ENCODE assay signal across 25 cellular contexts in genomic region chr1:231407049-231407448, GRCh38. TPM values are rescaled to one million over a fixed set of nuclear protein-coding genes. Genes with fewer than 3 reads are reported as not detected.
DNase-seq lines count a peak whose midpoint lies in the region; ATAC-seq and TF ChIP-seq lines count a peak whose summit lies in the region.
"Had no signal": no experiment of that assay in that cellular context is flagged by ENCODE, and none has a peak within 500 bp of the region (broad histone marks: within the 10 kb centered on the region; RNA-seq: fewer than 3 reads in every experiment).

No MANE protein-coding gene starts in this region.

- no peak for TF ChIP-seq POLR2A in heart left ventricle (IDR thresholded peaks at IDR 0.05)

- 41 to 50% (median 43%) methylated on average over 3 of the region's 3 CpGs for WGBS in heart left ventricle, 4 donors

- DNase-seq in heart left ventricle (no peak), Right ventricle myocardium superior (no peak), left lobe of liver (ENCODE audit: low spot score) (no peak), thoracic aorta (ENCODE audit: low spot score) (no peak), DMS53 treated with DMSO at 0.1 percent for 48 hours (lab: John Stamatoyannopoulos, UW; ENCODE audit: unreplicated experiment) (no peak), putamen (ENCODE audit: low spot score) (no peak)
- DNase-seq: activated CD4-positive, alpha-beta T cell treated with anti-CD3 and anti-CD28 coated beads, Interleukin-2, amount 50 U/mL, for 1 hour; activated naive CD4-positive, alpha-beta T cell; activated T-cell treated with anti-CD3 and anti-CD28 coated beads, Interleukin-2, amount 50 U/mL, for 48 hours; CD8-positive, alpha-beta memory T cell; DMS 273 treated with DMSO at 0.1 percent for 48 hours; effector CD4-positive, alpha-beta T cell; glutamatergic neuron; GOT3; NCI-H1105 treated with DMSO at 0.1 percent for 48 hours; NCI-H2029; NCI-H526 treated with DMSO at 0.1 percent for 48 hours; stimulated activated CD4-positive, alpha-beta T cell treated with anti-CD3 and anti-CD28 coated beads, Interleukin-1b, Interleukin-23, amount 100 ng/mL, for 48 hours; stimulated activated CD8-positive, alpha-beta memory T cell treated with anti-CD3 and anti-CD28 coated beads, Interleukin-4, amount 100 ng/mL, for 48 hours; stimulated activated naive CD8-positive, alpha-beta T cell treated with anti-CD3 and anti-CD28 coated beads, Interleukin-15, amount 100 ng/mL, for 72 hours; tibial artery; WERI-Rb-1 had no signal

- H3K4me3 ChIP-seq in heart left ventricle, result no peak overlapping the region
- no peak overlapping the region for H3K4me3 ChIP-seq in thoracic aorta
- H3K4me3 ChIP-seq: tibial artery had no signal

- no peak for TF ChIP-seq CTCF in heart left ventricle (IDR thresholded peaks at IDR 0.05)
- TF ChIP-seq CTCF in thoracic aorta (IDR thresholded peaks at IDR 0.05), result no peak

- H3K27ac ChIP-seq in heart left ventricle (peak overlapping the region in 10 of 12 donors; percentile 5 to 61 (median 40)), thoracic aorta (peak overlapping the region; percentile 4 to 72)
- H3K27ac ChIP-seq: RWPE1, WERI-Rb-1 had no signal

- intact Hi-C loops in heart left ventricle (cut with DNase I), result no loop called here
- intact Hi-C loops in Right ventricle myocardium superior (cut with DNase I), result no loop called here

- H3K27me3 ChIP-seq in heart left ventricle, result no peaks in the 10 kb centered on the region
- no peaks in the 10 kb centered on the region for H3K27me3 ChIP-seq in thoracic aorta (replicated peaks; ENCODE audit: insufficient read depth)
- H3K27me3 ChIP-seq: tibial artery had no signal

- ATAC-seq in heart left ventricle (no peak), Right ventricle myocardium superior (ENCODE audit: poor library complexity) (no peak), SK-N-SH treated with all-trans-retinoic acid at 6 μM for 48 hours (no peak), left lobe of liver (peak; percentile 28), thoracic aorta (ENCODE audit: insufficient number of reproducible peaks, low FRiP score, low read depth) (no peak), HG03442 (IDR thresholded peaks at IDR 0.05; ENCODE audit: unreplicated experiment) (no peak)

- H3K4me1 ChIP-seq in heart left ventricle (peaks cover 3 to 92% (median 73%) of the 10 kb centered on the region in 12 donors), thoracic aorta (ENCODE audit: control insufficient read depth in 1 of 2, low read depth in 2 of 2) (peaks cover 25 to 43% of the 10 kb centered on the region in 2 donors)

- H3K9me3 ChIP-seq in heart left ventricle, result no peaks in the 10 kb centered on the region
- H3K9me3 ChIP-seq in thoracic aorta, result no peaks in the 10 kb centered on the region
- H3K9me3 ChIP-seq: tibial artery had no signal

- H3K36me3 ChIP-seq in heart left ventricle (peaks cover 0 to 12% (median 6%) of the 10 kb centered on the region in 9 donors), thoracic aorta (no peaks in the 10 kb centered on the region)
- H3K36me3 ChIP-seq: tibial artery, WERI-Rb-1 had no signal

TF ChIP-seq in SK-N-SH treated with all-trans-retinoic acid at 6 μM for 48 hours, 23 proteins besides CTCF, POLR2A, EP300 and RAD21:
- TF ChIP-seq ZC3H10 (CRISPR knock-in tag; IDR thresholded peaks at IDR 0.05) (peak; percentile 60), CSDC2 (CRISPR knock-in tag; IDR thresholded peaks at IDR 0.05) (no peak)

RNA-seq across cellular contexts. Expression of gene EGLN1, which starts 15.0 kb away (rescaled TPM):
- total RNA-seq in heart left ventricle (100 to 1,000 TPM in 1 of 9 donors, 10 to 100 TPM in 8; 51.6 to 122 (median 77.8) TPM), Right ventricle myocardium superior (75.2 TPM), left lobe of liver (23.6 TPM), thoracic aorta (10 to 100 TPM; 40.6 to 42.7 TPM)
- 10 to 100 TPM; 20.8 to 59.2 TPM for polyA plus RNA-seq in heart left ventricle
